ENCODE assay signal across 8 cellular contexts in the genomic region with DNA sequence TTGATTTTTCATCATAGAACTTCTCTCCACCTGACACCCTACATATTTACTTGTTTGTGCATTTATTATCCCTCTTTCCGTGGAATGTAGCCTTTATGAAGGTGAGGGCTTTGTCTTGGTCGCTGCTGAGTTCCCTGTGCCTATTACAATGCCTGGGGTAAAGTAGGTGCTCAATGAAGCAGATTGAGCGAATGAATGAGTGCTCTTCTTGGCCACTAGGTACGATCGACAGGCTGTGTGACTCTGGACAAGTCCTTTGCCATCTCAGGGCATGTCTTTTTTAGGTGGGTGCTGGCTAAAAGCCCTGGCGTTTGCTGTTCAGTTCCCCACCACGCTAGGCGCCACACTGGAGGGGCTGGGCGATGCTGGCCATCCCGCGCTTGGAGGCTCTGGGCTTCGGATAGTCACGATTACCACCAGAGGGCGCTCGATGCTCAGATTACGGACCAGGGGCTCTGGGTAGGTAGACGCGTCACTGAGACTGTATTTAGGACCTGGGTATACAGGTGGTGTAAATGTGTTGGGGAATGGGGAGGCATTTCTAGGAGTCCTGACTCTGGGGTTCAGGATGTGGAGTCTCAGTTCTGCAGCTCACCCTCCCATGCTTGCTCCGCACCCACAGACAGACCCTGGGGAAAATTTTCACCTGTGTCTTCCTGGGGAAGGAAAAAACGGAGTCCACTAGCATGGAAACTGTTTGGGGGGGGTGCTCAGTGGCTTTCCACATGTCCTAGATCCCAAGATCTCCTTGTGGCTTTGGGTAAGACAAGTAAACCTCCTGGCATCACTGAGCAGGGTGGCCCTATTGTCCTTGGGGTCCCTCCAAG.
DNase-seq lines count a peak whose midpoint lies in the region; ATAC-seq and TF ChIP-seq lines count a peak whose summit lies in the region.

No MANE protein-coding gene starts in this region.

- H3K36me3 ChIP-seq in right lobe of liver, result no peaks in the 10 kb centered on the region

- intact Hi-C loops in right lobe of liver (cut with DNase I), result no loop called here

- peaks cover 71% of the 10 kb centered on the region for H3K27me3 Mint-ChIP-seq in central memory CD8-positive, alpha-beta T cell

- TF ChIP-seq POLR2A in right lobe of liver (IDR thresholded peaks at IDR 0.05), result no peak

- H3K27ac Mint-ChIP-seq in central memory CD8-positive, alpha-beta T cell (ENCODE audit: low read depth), result no peak overlapping the region

- H3K27ac ChIP-seq in right lobe of liver, result no peak overlapping the region

- no peak for ATAC-seq in central memory CD8-positive, alpha-beta T cell (replicated peaks; ENCODE audit: extremely low read depth, poor library complexity, severe bottlenecking)
- ATAC-seq in right lobe of liver (peak; percentile 82 to 85 (median 82)), HG03354 (IDR thresholded peaks at IDR 0.05; ENCODE audit: poor library complexity, severe bottlenecking, unreplicated experiment) (no peak)

- H3K9me3 ChIP-seq in right lobe of liver, result no peaks in the 10 kb centered on the region

- H3K9me3 Mint-ChIP-seq in central memory CD8-positive, alpha-beta T cell, result no peaks in the 10 kb centered on the region

- no peaks in the 10 kb centered on the region for H3K27me3 ChIP-seq in right lobe of liver

- peaks cover 5% of the 10 kb centered on the region for H3K4me1 Mint-ChIP-seq in central memory CD8-positive, alpha-beta T cell

- no peaks in the 10 kb centered on the region for H3K36me3 Mint-ChIP-seq in central memory CD8-positive, alpha-beta T cell (ENCODE audit: insufficient read depth)

- no peak overlapping the region for H3K4me3 ChIP-seq in AG04449 (ENCODE audit: low read depth, low read length)
- H3K4me3 ChIP-seq in right lobe of liver, result no peak overlapping the region

- H3K4me3 Mint-ChIP-seq in central memory CD8-positive, alpha-beta T cell, result no peak overlapping the region

- 13% methylated on average over 17 of the region's 20 CpGs for WGBS in right lobe of liver (ENCODE audit: insufficient coverage, low coverage, low lambda C conversion rate, missing lambda C conversion rate)

- CTCF ChIA-PET in AG04449 (lab: Yijun Ruan, JAX), result interaction anchor here (0.7 to 1.6 kb wide), 13 partner anchors 10 to 960 kb away, joined by 3 to 6 read pairs (median 3); partner anchors contain the start of gene MEAF6

- DNase-seq in AG04449 (ENCODE audit: low read depth, low spot score), result no peak
- DNase-seq in H4 (ENCODE audit: low spot score), result peak; percentile 60
- peak; percentile 62 for DNase-seq in NCI-H2227 treated with DMSO at 0.1 percent for 48 hours (lab: John Stamatoyannopoulos, UW)
- peak; percentile 34 for DNase-seq in activated CD4-positive, alpha-beta T cell treated with anti-CD3 and anti-CD28 coated beads for 1 hour
- DNase-seq in central memory CD8-positive, alpha-beta T cell (ENCODE audit: low spot score in 2 of 2), result peak; percentile 35 to 45
- DNase-seq in right lobe of liver, result peak; percentile 65 to 69 (median 69)
- peak in 2 of 3 donors; percentile 14 to 44 for DNase-seq in stimulated activated CD4-positive, alpha-beta T cell treated with anti-CD3 and anti-CD28 coated beads, TNF-alpha, amount 100 ng/mL, for 1 hour (ENCODE audit: low read depth in 3 of 3, low spot score in 1 of 3)

- POLR2A ChIA-PET in AG04449 (lab: Yijun Ruan, JAX), result no interaction called here

- H3K4me1 ChIP-seq in right lobe of liver, result no peaks in the 10 kb centered on the region

- TF ChIP-seq CTCF in AG04449 (IDR thresholded peaks at IDR 0.05; ENCODE audit: insufficient read depth, low read length, missing control alignments) (peak; percentile 72), right lobe of liver (IDR thresholded peaks at IDR 0.05) (peak; percentile 48 to 69 (median 60))

Comparison
In these comparisons a context has a peak if more than half of its experiments do, and no peak if none do; other contexts are left out.
1. ATAC-seq: peak in right lobe of liver (4 of 4); none in central memory CD8-positive, alpha-beta T cell (single experiment) and HG03354 (single experiment).